8 cellular contexts compared by ENCODE assay signal in genomic region chr19:47110521-47111080, GRCh38. TPM values are rescaled to one million over a fixed set of nuclear protein-coding genes. Genes with fewer than 3 reads are reported as not detected.
DNase-seq lines count a peak whose midpoint lies in the region; ATAC-seq, FAIRE-seq and TF ChIP-seq lines count a peak whose summit lies in the region.

No MANE protein-coding gene starts in this region.

- H3K36me3 ChIP-seq in HUES6 (ENCODE audit: control insufficient read depth, insufficient read depth, low read length) (peaks cover 23% of the 10 kb centered on the region), endothelial cell of umbilical vein (ENCODE audit: control insufficient read depth in 2 of 2, extremely low read depth in 1 of 2, insufficient read depth in 2 of 2, low read length in 2 of 2) (no peaks in the 10 kb centered on the region)

- BruUV-seq in endothelial cell of umbilical vein (replicated peaks; lab: Mats Ljungman, UMichigan), result no TSS peak

- H3K9me3 ChIP-seq in AG04450 (ENCODE audit: control insufficient read depth, insufficient read depth, low read length), result no peaks in the 10 kb centered on the region; the same call in 1 of the 2 replicates
- no peaks in the 10 kb centered on the region for H3K9me3 ChIP-seq in HUES6 (ENCODE audit: control insufficient read depth, insufficient read depth, low read depth, low read length)
- H3K9me3 ChIP-seq in endothelial cell of umbilical vein (replicated peaks; ENCODE audit: control insufficient read depth, insufficient read depth, low read length), result no peaks in the 10 kb centered on the region

- H3K36me3 Mint-ChIP-seq in activated CD8-positive, alpha-beta T cell treated with anti-CD3 and anti-CD28 coated beads, Interleukin-2, amount 10 ng/mL, durations not matched to agents 7 days and 5 days (ENCODE audit: low read depth), result peaks cover 60% of the 10 kb centered on the region
- peaks cover 17% of the 10 kb centered on the region for H3K36me3 Mint-ChIP-seq in osteocyte (ENCODE audit: unreplicated experiment)

- H3K9me3 Mint-ChIP-seq in activated CD8-positive, alpha-beta T cell treated with anti-CD3 and anti-CD28 coated beads, Interleukin-2, amount 10 ng/mL, durations not matched to agents 7 days and 5 days (ENCODE audit: insufficient read depth), result no peaks in the 10 kb centered on the region
- H3K9me3 Mint-ChIP-seq in osteocyte (ENCODE audit: unreplicated experiment), result no peaks in the 10 kb centered on the region

- H3K4me3 Mint-ChIP-seq in activated CD8-positive, alpha-beta T cell treated with anti-CD3 and anti-CD28 coated beads, Interleukin-2, amount 10 ng/mL, durations not matched to agents 7 days and 5 days, result peak overlapping the region; percentile 95
- H3K4me3 Mint-ChIP-seq in osteocyte (ENCODE audit: unreplicated experiment), result peak overlapping the region; percentile 92

- H3K27me3 ChIP-seq in AG04450 (ENCODE audit: control insufficient read depth, insufficient read depth, low read length) (no peaks in the 10 kb centered on the region), HUES6 (ENCODE audit: control insufficient read depth, insufficient read depth, low read length) (no peaks in the 10 kb centered on the region), endothelial cell of umbilical vein (ENCODE audit: control insufficient read depth in 2 of 2, insufficient read depth in 2 of 2, low read length in 2 of 2) (no peaks in the 10 kb centered on the region)

- H3K4me3 ChIP-seq in AG04450 (ENCODE audit: low read depth, low read length) (peak overlapping the region; percentile 96), HUES6 (ENCODE audit: low read depth, low read length) (peak overlapping the region; percentile 87), endothelial cell of umbilical vein (replicated peaks in 1 of 3; ENCODE audit: insufficient read depth in 1 of 3, low read depth in 1 of 3, low read length in 3 of 3) (peak overlapping the region; percentile 80 to 94 (median 93))

- POLR2A ChIA-PET in AG04450 (lab: Yijun Ruan, JAX), result interaction anchor here (0.6 kb wide), 1 partner anchor 490 kb away, joined by 3 read pairs; no protein-coding TSS in a partner anchor
- POLR2A ChIA-PET in activated CD8-positive, alpha-beta T cell treated with anti-CD3 and anti-CD28 coated beads, Interleukin-2, amount 10 ng/mL, durations not matched to agents 7 days and 5 days (lab: Charles Lee), result interaction anchor here (0.6 to 10.3 kb wide), 4 partner anchors 10 to 257 kb away, joined by 3 to 256 read pairs (median 6); partner anchors contain the start of gene SAE1
- POLR2A ChIA-PET in endothelial cell of umbilical vein (lab: Charles Lee), result interaction anchor here (0.5 kb wide), 1 partner anchor 21 kb away, joined by 3 read pairs; no protein-coding TSS in a partner anchor

- H4K20me1 ChIP-seq in endothelial cell of umbilical vein (replicated peaks; ENCODE audit: control insufficient read depth, extremely low read depth, insufficient read depth, low read length), result no peaks in the 10 kb centered on the region

- FAIRE-seq in endothelial cell of umbilical vein (lab: Jason Lieb, UNC), result peak; percentile 58

- peak overlapping the region; percentile 100 for H3K27ac Mint-ChIP-seq in activated CD8-positive, alpha-beta T cell treated with anti-CD3 and anti-CD28 coated beads, Interleukin-2, amount 10 ng/mL, durations not matched to agents 7 days and 5 days
- peak overlapping the region; percentile 100 for H3K27ac Mint-ChIP-seq in osteocyte (ENCODE audit: unreplicated experiment)

- H3K4me2 ChIP-seq in endothelial cell of umbilical vein (ENCODE audit: insufficient read depth, low read length), result peak overlapping the region; percentile 93

- intact Hi-C loops in endothelial cell of umbilical vein (cut with micrococcal nuclease), result loop anchor here (5.0 kb wide), 2 partner anchors 63 to 248 kb away; partner anchors contain the start of genes ARHGAP35 and TMEM160

- H3K27ac ChIP-seq in AG04450 (ENCODE audit: low read depth, low read length), result peak overlapping the region; percentile 100
- H3K27ac ChIP-seq in HUES6 (ENCODE audit: low read depth, low read length), result peak overlapping the region; percentile 100
- H3K27ac ChIP-seq in endothelial cell of umbilical vein (ENCODE audit: insufficient read depth, low read depth, low read length), result peak overlapping the region; percentile 92

- peaks cover 62% of the 10 kb centered on the region for H3K79me2 ChIP-seq in endothelial cell of umbilical vein (ENCODE audit: control insufficient read depth, insufficient read depth, low read length)

- H2AFZ ChIP-seq in endothelial cell of umbilical vein (ENCODE audit: low read depth, low read length), result no peak overlapping the region

- H3K4me1 ChIP-seq in HUES6 (ENCODE audit: control insufficient read depth, insufficient read depth, low read length), result peaks cover 48% of the 10 kb centered on the region
- H3K4me1 ChIP-seq in endothelial cell of umbilical vein (ENCODE audit: control insufficient read depth, extremely low read depth, insufficient read depth, low read length), result peaks cover 43% of the 10 kb centered on the region

- DNase-seq in AG04450 (ENCODE audit: low read depth, low spot score), result no peak
- peak; percentile 54 for DNase-seq in activated CD8-positive, alpha-beta T cell treated with anti-CD3 and anti-CD28 coated beads, Interleukin-2, amount 10 ng/mL, durations not matched to agents 7 days and 5 days
- DNase-seq in endothelial cell of umbilical vein (ENCODE audit: low read depth, low spot score), result peak; percentile 30
- DNase-seq in osteocyte (ENCODE audit: extremely low spot score, unreplicated experiment), result no peak
- DNase-seq in omental fat pad (ENCODE audit: low spot score), result no peak
- DNase-seq in HCEC 1CT, result no peak

- no peaks in the 10 kb centered on the region for H3K27me3 Mint-ChIP-seq in activated CD8-positive, alpha-beta T cell treated with anti-CD3 and anti-CD28 coated beads, Interleukin-2, amount 10 ng/mL, durations not matched to agents 7 days and 5 days (ENCODE audit: low read depth)
- H3K27me3 Mint-ChIP-seq in osteocyte (ENCODE audit: unreplicated experiment), result no peaks in the 10 kb centered on the region

- TF ChIP-seq CTCF in AG04450 (IDR thresholded peaks at IDR 0.05; ENCODE audit: low read depth, low read length) (no peak), endothelial cell of umbilical vein (IDR thresholded peaks at IDR 0.05; ENCODE audit: extremely low read depth in 1 of 2, insufficient read depth in 1 of 2, low read depth in 1 of 2, low read length in 2 of 2) (no peak), osteocyte (IDR thresholded peaks at IDR 0.05) (no peak), omental fat pad (IDR thresholded peaks at IDR 0.05) (no peak)

- no peak for ATAC-seq in activated CD8-positive, alpha-beta T cell treated with anti-CD3 and anti-CD28 coated beads, Interleukin-2, amount 10 ng/mL, durations not matched to agents 7 days and 5 days
- no peak for ATAC-seq in GM21619 (IDR thresholded peaks at IDR 0.05; ENCODE audit: unreplicated experiment)
- no peak for ATAC-seq in omental fat pad (ENCODE audit: low FRiP score)

- H3K4me1 Mint-ChIP-seq in activated CD8-positive, alpha-beta T cell treated with anti-CD3 and anti-CD28 coated beads, Interleukin-2, amount 10 ng/mL, durations not matched to agents 7 days and 5 days (ENCODE audit: low read depth), result peaks cover 53% of the 10 kb centered on the region
- peaks cover 48% of the 10 kb centered on the region for H3K4me1 Mint-ChIP-seq in osteocyte (ENCODE audit: unreplicated experiment)

- dilution Hi-C loops in endothelial cell of umbilical vein (cut with MboI; ENCODE audit: extremely low pct_ligation_motif_present, low sequenced_read_pairs), result no loop called here

- H3K9ac ChIP-seq in HUES6 (ENCODE audit: low read length) (peak overlapping the region; percentile 93), endothelial cell of umbilical vein (replicated peaks; ENCODE audit: extremely low read depth, insufficient read depth, low read length) (peak overlapping the region; percentile 99)

- CTCF ChIA-PET in AG04450 (lab: Charles Lee), result interaction anchor here (0.6 kb wide), 1 partner anchor 13 kb away, joined by 3 read pairs; no protein-coding TSS in a partner anchor
- CTCF ChIA-PET in activated CD8-positive, alpha-beta T cell treated with anti-CD3 and anti-CD28 coated beads, Interleukin-2, amount 10 ng/mL, durations not matched to agents 7 days and 5 days (lab: Charles Lee), result interaction anchor here (4.1 kb wide), 1 partner anchor 15 kb away, joined by 17 read pairs; no protein-coding TSS in a partner anchor
- CTCF ChIA-PET in endothelial cell of umbilical vein (lab: Charles Lee), result interaction anchor here (0.6 to 1.7 kb wide), 3 partner anchors 31 to 98 kb away, joined by 3 to 6 read pairs (median 3); no protein-coding TSS in a partner anchor

- peak; percentile 82 for TF ChIP-seq POLR2A in endothelial cell of umbilical vein (IDR thresholded peaks at IDR 0.05; ENCODE audit: low read depth, low read length)

- no peaks in the 10 kb centered on the region for H3K9me1 ChIP-seq in endothelial cell of umbilical vein (replicated peaks; ENCODE audit: control insufficient read depth, extremely low read depth, insufficient read depth, low read length)

RNA-seq across cellular contexts. Expression of gene ZC3H4, which starts 3.0 kb away (rescaled TPM):
- polyA plus RNA-seq in AG04450 (2011; rRNA removed), result 4.9 and 7.3 TPM in 2 replicates
- polyA minus RNA-seq in AG04450 (2011; rRNA and poly(A)+ RNA removed), result 12.7 and 15.9 TPM in 2 replicates
- total RNA-seq in activated CD8-positive, alpha-beta T cell treated with anti-CD3 and anti-CD28 coated beads, Interleukin-2, amount 10 ng/mL, durations not matched to agents 7 days and 5 days, result 100 to 1,000 TPM; 102 TPM
- 56.4 and 63.9 TPM in 2 replicates for total RNA-seq in endothelial cell of umbilical vein
- polyA plus RNA-seq in endothelial cell of umbilical vein, result 5.5 and 6.2 TPM in 2 replicates
- polyA plus RNA-seq in endothelial cell of umbilical vein (2011; cell fraction: cytosol; rRNA removed), result 9.7 and 10.9 TPM in 2 replicates
- polyA plus RNA-seq in endothelial cell of umbilical vein (2011; cell fraction: nucleus; rRNA removed), result 20.4 and 22.2 TPM in 2 replicates
- 21.3 and 33.9 TPM in 2 replicates for polyA plus RNA-seq in endothelial cell of umbilical vein (2012)
- 11.9 and 13.3 TPM in 2 replicates for polyA minus RNA-seq in endothelial cell of umbilical vein
- 9.5 TPM for polyA minus RNA-seq in endothelial cell of umbilical vein (2011; cell fraction: cytosol; rRNA and poly(A)+ RNA removed)
- polyA minus RNA-seq in endothelial cell of umbilical vein (2011; cell fraction: nucleus; rRNA and poly(A)+ RNA removed), result 12.1 and 13.1 TPM in 2 replicates
- 53.1 and 60.2 TPM in 2 replicates for total RNA-seq in osteocyte
- 10 to 100 TPM; 13.1 to 20.9 (median 18.0) TPM for total RNA-seq in omental fat pad

RNA-seq across cellular contexts. Expression of gene SAE1, which starts 20.0 kb away (rescaled TPM):
- 142 and 165 TPM in 2 replicates for polyA plus RNA-seq in AG04450 (2011; rRNA removed)
- polyA minus RNA-seq in AG04450 (2011; rRNA and poly(A)+ RNA removed), result 62.8 and 63.5 TPM in 2 replicates
- total RNA-seq in activated CD8-positive, alpha-beta T cell treated with anti-CD3 and anti-CD28 coated beads, Interleukin-2, amount 10 ng/mL, durations not matched to agents 7 days and 5 days, result 100 to 1,000 TPM; 165 to 175 TPM
- 219 and 223 TPM in 2 replicates for total RNA-seq in endothelial cell of umbilical vein
- 145 and 165 TPM in 2 replicates for polyA plus RNA-seq in endothelial cell of umbilical vein
- 219 and 237 TPM in 2 replicates for polyA plus RNA-seq in endothelial cell of umbilical vein (2011; cell fraction: cytosol; rRNA removed)
- polyA plus RNA-seq in endothelial cell of umbilical vein (2011; cell fraction: nucleus; rRNA removed), result 101 and 130 TPM in 2 replicates
- polyA plus RNA-seq in endothelial cell of umbilical vein (2012), result 191 and 235 TPM in 2 replicates
- 107 and 111 TPM in 2 replicates for polyA minus RNA-seq in endothelial cell of umbilical vein
- polyA minus RNA-seq in endothelial cell of umbilical vein (2011; cell fraction: cytosol; rRNA and poly(A)+ RNA removed), result 50.6 TPM
- 25.6 and 34.4 TPM in 2 replicates for polyA minus RNA-seq in endothelial cell of umbilical vein (2011; cell fraction: nucleus; rRNA and poly(A)+ RNA removed)
- total RNA-seq in osteocyte, result 96.6 and 110 TPM in 2 replicates
- 10 to 100 TPM; 36.5 to 50.7 (median 49.2) TPM for total RNA-seq in omental fat pad

Comparison
In these comparisons a context has a peak if more than half of its experiments do, and no peak if none do; other contexts are left out.
1. DNase-seq: peak in activated CD8-positive, alpha-beta T cell treated with anti-CD3 and anti-CD28 coated beads, Interleukin-2, amount 10 ng/mL, durations not matched to agents 7 days and 5 days (single experiment) and endothelial cell of umbilical vein (single experiment); none in AG04450 (single experiment), osteocyte (single experiment), omental fat pad (single experiment) and HCEC 1CT (single experiment).
2. Peak in every context shown above with its lines, with median percentiles within 50 percentile points of each other: H3K27ac ChIP-seq and H3K4me3 ChIP-seq.